Comparison of ENCODE assay signal across 28 cellular contexts in genomic region chr5:96857454-96857853, GRCh38.
"Had no signal": no experiment of that assay in that cellular context is flagged by ENCODE, and none has a peak within 500 bp of the region (broad histone marks: within the 10 kb centered on the region; RNA-seq: fewer than 3 reads in every experiment).

No MANE protein-coding gene starts in this region.

- H3K36me3 ChIP-seq: adrenal gland, Peyer's patch, SJSA1 had no signal

- H3K9me3 Mint-ChIP-seq: activated B cell treated with CpG ODN at 0.5 μM for 24 hours; activated CD4-positive, alpha-beta T cell treated with anti-CD3 and anti-CD28 coated beads, Interleukin-2, amount 10 ng/mL, durations not matched to agents 24 days and 14 days; activated naive CD4-positive, alpha-beta T cell treated with anti-CD3 and anti-CD28 coated beads, Interleukin-2, amount 50 U/mL, for 72 hours; activated T-cell treated with anti-CD3 and anti-CD28 coated beads, Interleukin-2, amount 50 U/mL, for 24 hours; activated T-helper 1 cell treated with anti-CD3 and anti-CD28 coated beads, Interleukin-12 subunit alpha, Interleukin-12 subunit beta, Interleukin-2, Interleukin-4 antibody, amounts not matched to agents 30 ng/mL and 10 ng/mL and 1 ng/mL, durations not matched to agents 14 hours and 24 hours and 36 hours; T-helper 1 cell treated with Interleukin-12 subunit alpha and Interleukin-12 subunit beta and Interleukin-4 antibody, amounts not matched to agents 30 μg/mL and 1 μg/mL, for 36 hours had no signal

- H3K27me3 Mint-ChIP-seq: activated B cell treated with CpG ODN at 0.5 μM for 24 hours; activated T-cell treated with anti-CD3 and anti-CD28 coated beads, Interleukin-2, amount 50 U/mL, for 24 hours had no signal

- H3K4me1 ChIP-seq: adrenal gland, SJSA1 had no signal

- FAIRE-seq: TTC549 had no signal

- ATAC-seq: activated naive CD4-positive, alpha-beta T cell treated with anti-CD3 and anti-CD28 coated beads, Interleukin-2, amount 50 U/mL, for 72 hours; SK-N-SH treated with all-trans-retinoic acid at 6 μM for 48 hours had no signal

- H3K27ac ChIP-seq: adrenal gland, Peyer's patch, RWPE1, SJSA1 had no signal

- H3K27me3 ChIP-seq: adrenal gland, Peyer's patch, SJSA1 had no signal

- H3K4me3 ChIP-seq: adrenal gland, Peyer's patch, SJSA1 had no signal

- H3K27ac Mint-ChIP-seq: activated B cell treated with CpG ODN at 0.5 μM for 24 hours; activated CD4-positive, alpha-beta T cell treated with anti-CD3 and anti-CD28 coated beads, Interleukin-2, amount 10 ng/mL, durations not matched to agents 24 days and 14 days; activated CD8-positive, alpha-beta memory T cell treated with anti-CD3 and anti-CD28 coated beads, Interleukin-2, amount 10 ng/mL, durations not matched to agents 7 days and 5 days; activated naive CD4-positive, alpha-beta T cell treated with anti-CD3 and anti-CD28 coated beads, Interleukin-2, amount 50 U/mL, for 72 hours; activated T-cell treated with anti-CD3 and anti-CD28 coated beads, Interleukin-2, amount 50 U/mL, for 24 hours; activated T-helper 1 cell treated with anti-CD3 and anti-CD28 coated beads, Interleukin-12 subunit alpha, Interleukin-12 subunit beta, Interleukin-2, Interleukin-4 antibody, amounts not matched to agents 30 ng/mL and 10 ng/mL and 1 ng/mL, durations not matched to agents 14 hours and 24 hours and 36 hours; T-helper 1 cell treated with Interleukin-12 subunit alpha and Interleukin-12 subunit beta and Interleukin-4 antibody, amounts not matched to agents 30 μg/mL and 1 μg/mL, for 36 hours had no signal

- H3K36me3 Mint-ChIP-seq: activated CD8-positive, alpha-beta memory T cell treated with anti-CD3 and anti-CD28 coated beads, Interleukin-2, amount 10 ng/mL, durations not matched to agents 7 days and 5 days; activated naive CD4-positive, alpha-beta T cell treated with anti-CD3 and anti-CD28 coated beads, Interleukin-2, amount 50 U/mL, for 72 hours had no signal

- DNase-seq: activated B cell treated with CpG ODN at 0.5 μM for 24 hours; activated CD4-positive, alpha-beta T cell treated with anti-CD3 and anti-CD28 coated beads for 1 hour; activated CD4-positive, alpha-beta T cell treated with anti-CD3 and anti-CD28 coated beads, Interleukin-2, amount 10 ng/mL, durations not matched to agents 24 days and 14 days; activated CD4-positive, alpha-beta T cell treated with anti-CD3 and anti-CD28 coated beads, Interleukin-2, amount 50 U/mL, for 48 hours; activated CD8-positive, alpha-beta memory T cell treated with anti-CD3 and anti-CD28 coated beads, Interleukin-2, amount 10 ng/mL, durations not matched to agents 7 days and 5 days; activated effector memory CD4-positive, alpha-beta T cell treated with Interleukin-2 at 50 U/mL for 16 hours; activated naive CD4-positive, alpha-beta T cell treated with Interleukin-2 at 50 U/mL for 16 hours; activated T-cell treated with anti-CD3 and anti-CD28 coated beads, Interleukin-2, amount 50 U/mL, for 24 hours; adrenal gland; anterior cingulate cortex; cerebellar nuclear complex; Karpas-422; NCI-H1092; NCI-H1417; NCI-H2029; NCI-H2107; NCI-H510A; Peyer's patch; SHP77; SW 1271; T1000 had no signal

- H3K4me3 Mint-ChIP-seq: activated B cell treated with CpG ODN at 0.5 μM for 24 hours; activated CD4-positive, alpha-beta T cell treated with anti-CD3 and anti-CD28 coated beads, Interleukin-2, amount 10 ng/mL, durations not matched to agents 24 days and 14 days; activated CD8-positive, alpha-beta memory T cell treated with anti-CD3 and anti-CD28 coated beads, Interleukin-2, amount 10 ng/mL, durations not matched to agents 7 days and 5 days; activated T-cell treated with anti-CD3 and anti-CD28 coated beads, Interleukin-2, amount 50 U/mL, for 24 hours; activated T-helper 1 cell treated with anti-CD3 and anti-CD28 coated beads, Interleukin-12 subunit alpha, Interleukin-12 subunit beta, Interleukin-2, Interleukin-4 antibody, amounts not matched to agents 30 ng/mL and 10 ng/mL and 1 ng/mL, durations not matched to agents 14 hours and 24 hours and 36 hours; T-helper 1 cell treated with Interleukin-12 subunit alpha and Interleukin-12 subunit beta and Interleukin-4 antibody, amounts not matched to agents 30 μg/mL and 1 μg/mL, for 36 hours had no signal

- H3K9me3 ChIP-seq: adrenal gland, Peyer's patch, SJSA1 had no signal
